23 cellular contexts compared by ENCODE assay signal in genomic region chr10:6592080-6592479, GRCh38. TPM values are rescaled to one million over a fixed set of nuclear protein-coding genes. Genes with fewer than 3 reads are reported as not detected.
DNase-seq lines count a peak whose midpoint lies in the region; ATAC-seq and TF ChIP-seq lines count a peak whose summit lies in the region.
"Had no signal": no experiment of that assay in that cellular context is flagged by ENCODE, and none has a peak within 500 bp of the region (broad histone marks: within the 10 kb centered on the region; RNA-seq: fewer than 3 reads in every experiment).

No MANE protein-coding gene starts in this region.

- peaks cover 4% of the 10 kb centered on the region for H3K9me3 Mint-ChIP-seq in activated naive CD8-positive, alpha-beta T cell (ENCODE audit: low read depth)
- H3K9me3 Mint-ChIP-seq in MCF 10A (ENCODE audit: unreplicated experiment) = no peaks in the 10 kb centered on the region
- H3K9me3 Mint-ChIP-seq: naive B cell had no signal

- no peak for TF ChIP-seq RAD21 in neural cell (conservative IDR thresholded peaks at IDR 0.05)

- H3K36me3 ChIP-seq in KOPT-K1 (ENCODE audit: insufficient read depth, low read length) = peaks cover 25% of the 10 kb centered on the region; the same call in 1 of the 2 replicates
- H3K36me3 ChIP-seq in neural cell (ENCODE audit: insufficient read depth, low read length) = no peaks in the 10 kb centered on the region
- no peaks in the 10 kb centered on the region for H3K36me3 ChIP-seq in A673 (ENCODE audit: insufficient read depth, low read length, poor library complexity, severe bottlenecking)
- H3K36me3 ChIP-seq: ascending aorta, BE2C had no signal

- H3K9me2 ChIP-seq in neural cell (ENCODE audit: insufficient read depth, low read length) = no peaks in the 10 kb centered on the region

- CTCF ChIA-PET in MCF 10A (lab: Yijun Ruan, JAX) (interaction anchor here (1.2 to 1.4 kb wide), 2 partner anchors 10 to 11 kb away, joined by 3 to 5 read pairs; no protein-coding TSS in a partner anchor), A673 (lab: Charles Lee) (no interaction called here)

- peaks cover 96% of the 10 kb centered on the region for H3K4me1 Mint-ChIP-seq in activated naive CD8-positive, alpha-beta T cell (ENCODE audit: low read depth)
- H3K4me1 Mint-ChIP-seq in MCF 10A (ENCODE audit: insufficient read depth, unreplicated experiment) = no peaks in the 10 kb centered on the region
- H3K4me1 Mint-ChIP-seq: naive B cell had no signal

- no peak overlapping the region for H3K4me3 ChIP-seq in neural cell (ENCODE audit: low read length)
- H3K4me3 ChIP-seq in A673 (ENCODE audit: low read depth, low read length, poor library complexity, severe bottlenecking) = no peak overlapping the region
- H3K4me3 ChIP-seq: ascending aorta, lung had no signal

- intact Hi-C loops in MCF 10A (cut with micrococcal nuclease) = no loop called here
- intact Hi-C loops in A673 (cut with micrococcal nuclease; ENCODE audit: unreplicated experiment) = no loop called here

- POLR2A ChIA-PET in MCF 10A (lab: Yijun Ruan, JAX) (interaction anchor here (0.7 to 2.0 kb wide), 2 partner anchors 11 to 19 kb away, joined by 3 to 4 read pairs; no protein-coding TSS in a partner anchor), A673 (lab: Charles Lee; ENCODE audit: low non-redundant PET) (no interaction called here)

- TF ChIP-seq CTCF in neural cell (IDR thresholded peaks at IDR 0.05; ENCODE audit: poor library complexity, severe bottlenecking) (no peak), MCF 10A (IDR thresholded peaks at IDR 0.05; ENCODE audit: unreplicated experiment) (no peak), A673 (conservative IDR thresholded peaks at IDR 0.05; ENCODE audit: low read depth, low read length) (no peak)

- no peaks in the 10 kb centered on the region for H3K79me2 ChIP-seq in neural cell (replicated peaks; ENCODE audit: insufficient read depth, low read length)

- H3K9ac ChIP-seq in neural cell (ENCODE audit: low read length) = no peak overlapping the region

- peaks cover 37% of the 10 kb centered on the region for H3K36me3 Mint-ChIP-seq in activated naive CD8-positive, alpha-beta T cell
- H3K36me3 Mint-ChIP-seq in MCF 10A (ENCODE audit: insufficient read depth, unreplicated experiment) = no peaks in the 10 kb centered on the region

- H3K27ac ChIP-seq in KOPT-K1 (ENCODE audit: low read depth, low read length, poor library complexity, severe bottlenecking) (peak overlapping the region; percentile 73), neural cell (ENCODE audit: low read length) (no peak overlapping the region), A673 (ENCODE audit: low read depth, low read length, poor library complexity, severe bottlenecking) (no peak overlapping the region)
- H3K27ac ChIP-seq: 22Rv1, ascending aorta had no signal

- H3K4me3 Mint-ChIP-seq in activated naive CD8-positive, alpha-beta T cell = peak overlapping the region; percentile 66
- H3K4me3 Mint-ChIP-seq in MCF 10A (ENCODE audit: unreplicated experiment) = no peak overlapping the region
- H3K4me3 Mint-ChIP-seq: naive B cell had no signal

- H3K9me3 ChIP-seq in KOPT-K1 (ENCODE audit: insufficient read depth, low read length, poor library complexity, severe bottlenecking) (no peaks in the 10 kb centered on the region), neural cell (ENCODE audit: low read length) (no peaks in the 10 kb centered on the region), A673 (ENCODE audit: low read depth, low read length, poor library complexity, severe bottlenecking) (no peaks in the 10 kb centered on the region)
- H3K9me3 ChIP-seq: ascending aorta, BE2C had no signal

- H3K4me1 ChIP-seq in A673 (ENCODE audit: insufficient read depth, low read length, poor library complexity, severe bottlenecking) = no peaks in the 10 kb centered on the region
- H3K4me1 ChIP-seq: ascending aorta, BE2C had no signal

- peak overlapping the region; percentile 96 for H3K27ac Mint-ChIP-seq in activated naive CD8-positive, alpha-beta T cell
- no peak overlapping the region for H3K27ac Mint-ChIP-seq in MCF 10A (ENCODE audit: low read depth, unreplicated experiment)
- H3K27ac Mint-ChIP-seq: naive B cell, progenitor cell of endocrine pancreas had no signal

- peak; percentile 42 for TF ChIP-seq EP300 in neural cell (conservative IDR thresholded peaks at IDR 0.05; ENCODE audit: poor library complexity, severe bottlenecking)

- H3K27me3 Mint-ChIP-seq in activated naive CD8-positive, alpha-beta T cell = no peaks in the 10 kb centered on the region
- H3K27me3 Mint-ChIP-seq in MCF 10A (ENCODE audit: insufficient read depth, unreplicated experiment) = no peaks in the 10 kb centered on the region
- H3K27me3 Mint-ChIP-seq: naive B cell had no signal

- H3K4me2 ChIP-seq in neural cell (ENCODE audit: low read length) = no peak overlapping the region

- no peaks in the 10 kb centered on the region for H4K20me1 ChIP-seq in neural cell (ENCODE audit: insufficient read depth)

- H3K27me3 ChIP-seq in neural cell (ENCODE audit: insufficient read depth, low read depth, low read length) (no peaks in the 10 kb centered on the region), A673 (replicated peaks; ENCODE audit: insufficient read depth, low read depth, low read length, poor library complexity) (peaks cover 100% of the 10 kb centered on the region)
- H3K27me3 ChIP-seq: ascending aorta, BE2C had no signal

- BruUV-seq in MCF 10A (replicated peaks; lab: Mats Ljungman, UMichigan) (no TSS peak), A673 (replicated peaks; lab: Mats Ljungman, UMichigan) (no TSS peak)

- DNase-seq in activated CD4-positive, CD25-positive, alpha-beta regulatory T cell treated with anti-CD3 and anti-CD28 coated beads, Interleukin-2, amount 50 U/mL, for 72 hours = no peak
- no peak for DNase-seq in MCF 10A (ENCODE audit: unreplicated experiment)
- DNase-seq in A673 (ENCODE audit: low spot score) = no peak
- DNase-seq: activated CD4-positive, alpha-beta T cell treated with anti-CD3 and anti-CD28 coated beads for 1 hour; BE2C; DMS153; islet precursor cell; naive B cell; NCI-H1417 treated with DMSO at 0.1 percent for 48 hours; NCI-H2171; PC-3; stimulated activated CD4-positive, alpha-beta T cell treated with anti-CD3 and anti-CD28 coated beads, Interleukin-4, amount 100 ng/mL, for 1 hour; T1000 had no signal

- no peaks in the 10 kb centered on the region for H3F3A ChIP-seq in neural cell (ENCODE audit: insufficient read depth, low read length, poor library complexity, severe bottlenecking)

- H2AFZ ChIP-seq in neural cell (ENCODE audit: low read depth, low read length) = no peak overlapping the region

- peak; percentile 61 to 67 for ATAC-seq in activated CD4-positive, CD25-positive, alpha-beta regulatory T cell treated with anti-CD3 and anti-CD28 coated beads, Interleukin-2, amount 50 U/mL, for 24 hours
- ATAC-seq in HG03135 (IDR thresholded peaks at IDR 0.05; ENCODE audit: unreplicated experiment) = no peak
- ATAC-seq: PC-3 had no signal

TF ChIP-seq in neural cell, 6 proteins besides CTCF, POLR2A, EP300 and RAD21:
- TF ChIP-seq MXI1 (conservative IDR thresholded peaks at IDR 0.05; ENCODE audit: poor library complexity, severe bottlenecking) (no peak), REST (IDR thresholded peaks at IDR 0.05; ENCODE audit: borderline replicate concordance) (no peak), TAF1 (IDR thresholded peaks at IDR 0.05; ENCODE audit: low read depth) (no peak), SMC3 (conservative IDR thresholded peaks at IDR 0.05; ENCODE audit: poor library complexity) (no peak), POLR2AphosphoS5 (IDR thresholded peaks at IDR 0.05) (peak; percentile 43)

RNA-seq across cellular contexts. Expression of gene PRKCQ, which starts 12.0 kb away (rescaled TPM):
- 0.26 and 0.61 TPM in 2 replicates for polyA plus RNA-seq in neural cell
- 0.93 and 0.97 TPM in 2 replicates for polyA minus RNA-seq in neural cell
- total RNA-seq in MCF 10A (2022) = 0.44 and 0.52 TPM in 2 replicates
- not detected in 2 replicates for total RNA-seq in A673 (2021)
- total RNA-seq: ascending aorta, PC-3, SK-MEL-5 had no signal
